In genomic region chr20:32368930-32369329, GRCh38 we compare ENCODE assay signal across 13 cellular contexts. TPM values are rescaled to one million over a fixed set of nuclear protein-coding genes. Genes with fewer than 3 reads are reported as not detected.
DNase-seq lines count a peak whose midpoint lies in the region; ATAC-seq, FAIRE-seq and TF ChIP-seq lines count a peak whose summit lies in the region.
"Had no signal": no experiment of that assay in that cellular context is flagged by ENCODE, and none has a peak within 500 bp of the region (broad histone marks: within the 10 kb centered on the region; RNA-seq: fewer than 3 reads in every experiment).

No MANE protein-coding gene starts in this region.

- no peak overlapping the region for H4K12ac ChIP-seq in trophoblast cell (ENCODE audit: low read depth, low read length)

- WGBS in GM12878 (ENCODE audit: insufficient coverage, insufficient replicate concordance, low lambda C conversion rate, missing lambda C conversion rate): 18% methylated on average over 6 of the region's 6 CpGs
- no CpG with 5 or more reads among the region's 6 CpGs for WGBS in trophoblast cell (ENCODE audit: extremely low coverage, insufficient coverage, insufficient read length)
- 83% methylated on average over 6 of the region's 6 CpGs for WGBS in lower leg skin, 2 donors
- WGBS in sigmoid colon, 2 donors: 41 to 44% methylated on average over 6 of the region's 6 CpGs

- no peaks in the 10 kb centered on the region for H3K79me1 ChIP-seq in trophoblast cell (ENCODE audit: low read length)

- no peak overlapping the region for H3K4ac ChIP-seq in trophoblast cell (ENCODE audit: low read depth, low read length)

- no peaks in the 10 kb centered on the region for H3K27me3 ChIP-seq in GM12878 (replicated peaks in 1 of 2; ENCODE audit: control insufficient read depth in 2 of 2, insufficient read depth in 2 of 2, low read length in 1 of 2)
- H3K27me3 ChIP-seq in trophoblast cell (ENCODE audit: insufficient read depth, low read length): no peaks in the 10 kb centered on the region
- H3K27me3 ChIP-seq in sigmoid colon: no peaks in the 10 kb centered on the region
- H3K27me3 ChIP-seq: ascending aorta had no signal

- peaks cover 42 to 53% (median 45%) of the 10 kb centered on the region in 3 donors for H3K4me1 Mint-ChIP-seq in IgD-negative memory B cell

- H3K27me3 Mint-ChIP-seq in IgD-negative memory B cell: no peaks in the 10 kb centered on the region

- no peak overlapping the region for H3K9ac ChIP-seq in GM12878 (ENCODE audit: control insufficient read depth, insufficient read depth, low read length)
- no peak overlapping the region for H3K9ac ChIP-seq in trophoblast cell (ENCODE audit: low read length)

- CTCF ChIA-PET in GM12878 (lab: Yijun Ruan, JAX): interaction anchor here (1.6 kb wide), 1 partner anchor 33 kb away, joined by 4 read pairs; no protein-coding TSS in a partner anchor

- H4K8ac ChIP-seq in trophoblast cell (ENCODE audit: low read depth, low read length): no peak overlapping the region

- H3K36me3 Mint-ChIP-seq in IgD-negative memory B cell: no peaks in the 10 kb centered on the region

- no peak overlapping the region for H2AK5ac ChIP-seq in trophoblast cell (ENCODE audit: low read length)

- H3K36me3 ChIP-seq in GM12878 (ENCODE audit: control insufficient read depth in 2 of 2, insufficient read depth in 2 of 2, low read length in 1 of 2) (peaks cover 4 to 22% of the 10 kb centered on the region in 2 experiments), trophoblast cell (ENCODE audit: control insufficient read depth in 1 of 2, insufficient read depth in 2 of 2, low read length in 2 of 2) (peaks cover 13 to 17% of the 10 kb centered on the region in 2 experiments), sigmoid colon (peaks cover 0 to 44% (median 7%) of the 10 kb centered on the region in 4 donors)

- peak overlapping the region; percentile 17 for H3K4me2 ChIP-seq in GM12878 (ENCODE audit: control insufficient read depth, insufficient read depth)
- H3K4me2 ChIP-seq in trophoblast cell (ENCODE audit: low read length): no peak overlapping the region

- RAD21 ChIA-PET in GM12878 (lab: Charles Lee; ENCODE audit: unreplicated experiment): interaction anchor here (0.6 to 0.8 kb wide), 3 partner anchors 65 to 327 kb away, joined by 3 to 4 read pairs (median 4); no protein-coding TSS in a partner anchor

- POLR2A ChIA-PET in GM12878 (lab: Charles Lee): no interaction called here

- H3K14ac ChIP-seq in trophoblast cell (ENCODE audit: low read length): no peak overlapping the region

- TF ChIP-seq CTCF in GM12878 (IDR thresholded peaks at IDR 0.05 in 2 of 3, conservative IDR thresholded peaks at IDR 0.05 in 1 of 3; ENCODE audit: control insufficient read depth in 2 of 3, extremely low read depth in 1 of 3, insufficient read depth in 1 of 3, low read depth in 3 of 3, low read length in 3 of 3) (no peak), lower leg skin (IDR thresholded peaks at IDR 0.05) (no peak), sigmoid colon (IDR thresholded peaks at IDR 0.05) (no peak)

- H4K20me1 ChIP-seq in GM12878 (ENCODE audit: control insufficient read depth, insufficient read depth): peaks cover 3% of the 10 kb centered on the region; the same call in 1 of the 2 replicates

- intact Hi-C loops in GM12878 (cut with micrococcal nuclease; ENCODE audit: unreplicated experiment) (no loop called here), lower leg skin (cut with DNase I; ENCODE audit: low total_unique reads) (no loop called here), sigmoid colon (cut with DNase I) (loop anchor here (10.0 kb wide), 1 partner anchor 164 kb away; the partner anchor contains the start of genes PLAGL2 and POFUT1)

- no peak for TF ChIP-seq EP300 in GM12878 (IDR thresholded peaks at IDR 0.05; ENCODE audit: borderline replicate concordance in 1 of 2, control insufficient read depth in 1 of 2, low read depth in 2 of 2, low read length in 2 of 2)
- no peak for TF ChIP-seq EP300 in sigmoid colon (IDR thresholded peaks at IDR 0.05)

- H3K4me1 ChIP-seq in GM12878 (ENCODE audit: control insufficient read depth, insufficient read depth, low read length): peaks cover 35% of the 10 kb centered on the region
- H3K4me1 ChIP-seq in trophoblast cell (ENCODE audit: control insufficient read depth in 1 of 2, insufficient read depth in 2 of 2, low read length in 2 of 2): no peaks in the 10 kb centered on the region
- H3K4me1 ChIP-seq in sigmoid colon: peaks cover 0 to 55% (median 47%) of the 10 kb centered on the region in 4 donors

- ATAC-seq in GM12878 (peak; percentile 52), GM18907 (IDR thresholded peaks at IDR 0.05; ENCODE audit: unreplicated experiment) (no peak)

- no TSS peak for BruUV-seq in GM12878 (replicated peaks; lab: Mats Ljungman, UMichigan)

- no peak for TF ChIP-seq RAD21 in GM12878 (IDR thresholded peaks at IDR 0.05; ENCODE audit: insufficient read depth, low read depth, low read length)

- H2BK12ac ChIP-seq in trophoblast cell (ENCODE audit: low read length): no peak overlapping the region

- in situ Hi-C loops in GM12878 (cut with MboI): no loop called here

- H2AFZ ChIP-seq in GM12878 (ENCODE audit: control insufficient read depth, low read depth, low read length) (no peak overlapping the region), trophoblast cell (ENCODE audit: insufficient read depth, low read length, poor library complexity) (no peak overlapping the region)

- no peak overlapping the region for H3K23ac ChIP-seq in trophoblast cell (ENCODE audit: low read length)

- no peak overlapping the region for H2BK120ac ChIP-seq in trophoblast cell (ENCODE audit: insufficient read depth, low read length, poor library complexity)

- H3K79me2 ChIP-seq in GM12878 (ENCODE audit: control insufficient read depth, insufficient read depth, low read length) (peaks cover 58% of the 10 kb centered on the region), trophoblast cell (ENCODE audit: control insufficient read depth, insufficient read depth, low read length, poor library complexity) (peaks cover 6% of the 10 kb centered on the region)

- no peak overlapping the region for H3K18ac ChIP-seq in trophoblast cell (ENCODE audit: low read length)

- peak overlapping the region in 3 of 4 donors; percentile 3 to 74 (median 31) for H3K4me3 Mint-ChIP-seq in IgD-negative memory B cell

- no peak overlapping the region for H3K27ac ChIP-seq in GM12878 (ENCODE audit: control insufficient read depth, insufficient read depth)
- H3K27ac ChIP-seq in trophoblast cell (ENCODE audit: low read depth, low read length): no peak overlapping the region
- H3K27ac ChIP-seq in sigmoid colon: no peak overlapping the region
- H3K27ac ChIP-seq: ascending aorta, RWPE1 had no signal

- H3K27ac Mint-ChIP-seq in IgD-negative memory B cell: peak overlapping the region; percentile 27 to 88 (median 72)

- peak; percentile 17 for DNase-seq in DMS79 treated with DMSO at 0.1 percent for 48 hours (lab: John Stamatoyannopoulos, UW)
- no peak for DNase-seq in DMS79 (lab: John Stamatoyannopoulos, UW)
- no peak for DNase-seq in GM12878 (ENCODE audit: low read depth, low spot score)
- DNase-seq in trophoblast cell: peak; percentile 5 to 31
- no peak for DNase-seq in lower leg skin (ENCODE audit: low spot score in 2 of 2)
- DNase-seq in sigmoid colon: no peak
- DNase-seq: 8988T; activated CD4-positive, alpha-beta T cell treated with anti-CD3 and anti-CD28 coated beads for 4 hours; kidney had no signal

- TF ChIP-seq POLR2A in GM12878 (IDR thresholded peaks at IDR 0.05; ENCODE audit: low read depth, low read length) (no peak), lower leg skin (IDR thresholded peaks at IDR 0.05) (no peak), sigmoid colon (IDR thresholded peaks at IDR 0.05) (no peak)

- no peak overlapping the region for H2BK5ac ChIP-seq in trophoblast cell (ENCODE audit: low read depth, low read length, poor library complexity)

- H3K9me3 ChIP-seq in GM12878 (replicated peaks; ENCODE audit: control insufficient read depth, insufficient read depth, low read length): no peaks in the 10 kb centered on the region
- H3K9me3 ChIP-seq in trophoblast cell (ENCODE audit: insufficient read depth, low read depth, low read length): no peaks in the 10 kb centered on the region
- H3K9me3 ChIP-seq in sigmoid colon: no peaks in the 10 kb centered on the region
- H3K9me3 ChIP-seq: ascending aorta had no signal

- H4K91ac ChIP-seq in trophoblast cell (ENCODE audit: low read depth, low read length): no peak overlapping the region

- no peak for FAIRE-seq in GM12878 (lab: Jason Lieb, UNC)

- SMC1A ChIA-PET in GM12878 (lab: Charles Lee; ENCODE audit: uncharacterized antibody, unreplicated experiment): interaction anchor here (0.7 to 2.8 kb wide), 3 partner anchors 10 to 17 kb away, joined by 3 to 9 read pairs (median 6); no protein-coding TSS in a partner anchor

- no peaks in the 10 kb centered on the region for H3K9me3 Mint-ChIP-seq in IgD-negative memory B cell

- H3K4me3 ChIP-seq in GM12878: peak overlapping the region; percentile 15; the same call in 1 of the 2 replicates
- no peak overlapping the region for H3K4me3 ChIP-seq in trophoblast cell (ENCODE audit: low read depth, low read length)
- no peak overlapping the region for H3K4me3 ChIP-seq in lower leg skin (ENCODE audit: low read depth, poor library complexity, severe bottlenecking)
- no peak overlapping the region for H3K4me3 ChIP-seq in sigmoid colon
- H3K4me3 ChIP-seq: ascending aorta had no signal

TF ChIP-seq in GM12878, 131 proteins besides CTCF, POLR2A, EP300 and RAD21 (continues in another document):
- TF ChIP-seq ZZZ3 (IDR thresholded peaks at IDR 0.05; ENCODE audit: control insufficient read depth, insufficient read length, low read depth): no peak

RNA-seq across cellular contexts. Expression of gene ASXL1, which starts 10.8 kb away (rescaled TPM):
- polyA plus RNA-seq in IgD-negative memory B cell: 24.5 TPM
- total RNA-seq in GM12878 (2013; cell fraction: nucleolus; rRNA removed): 265 and 317 TPM in 2 replicates
- 43.5 and 47.9 TPM in 2 replicates for total RNA-seq in GM12878 (2014; rRNA removed)
- total RNA-seq in GM12878 (2014; rRNA removed; fragmentation: Illumina TruSeq; extraction: Trizol): 41.2 and 44.3 TPM in 2 replicates
- 86.0 and 87.6 TPM in 2 replicates for total RNA-seq in GM12878 (2021)
- 59.0 TPM for polyA plus RNA-seq in GM12878 (2011; ENCODE audit: low read depth)
- 43.8 and 53.0 TPM in 2 replicates for polyA plus RNA-seq in GM12878 (2011; rRNA removed)
- 45.7 and 51.0 TPM in 2 replicates for polyA plus RNA-seq in GM12878 (2011; cell fraction: cytosol; rRNA removed)
- polyA plus RNA-seq in GM12878 (2011; cell fraction: nucleus; rRNA removed): 190 and 214 TPM in 2 replicates
- polyA plus RNA-seq in GM12878 (2012): 46.8 and 57.2 TPM in 2 replicates
- 51.8 and 64.0 TPM in 2 replicates for polyA plus RNA-seq in GM12878 (2014; fragmentation: Illumina TruSeq; extraction: Trizol)
- 10 to 100 TPM; 11.0 to 14.8 TPM for polyA plus RNA-seq in GM12878 (2014; fragmentation: Nextera tagmentation; extraction: Ambion mirVana)
- 60.5 and 62.4 TPM in 2 replicates for polyA plus RNA-seq in GM12878 (2014; rRNA removed)
- polyA plus RNA-seq in GM12878 (2016; fragmentation: Nextera tagmentation; extraction: Ambion mirVana): 10 to 100 TPM; 60.7 to 68.0 TPM
- polyA minus RNA-seq in GM12878 (2011; rRNA and poly(A)+ RNA removed): 71.8 and 76.1 TPM in 2 replicates
- 17.2 and 23.4 TPM in 2 replicates for polyA minus RNA-seq in GM12878 (2011; cell fraction: cytosol; rRNA and poly(A)+ RNA removed)
- 55.7 and 92.0 TPM in 2 replicates for polyA minus RNA-seq in GM12878 (2011; cell fraction: nucleus; rRNA and poly(A)+ RNA removed)
- polyA plus RNA-seq in trophoblast cell (2013): 40.6 and 41.3 TPM in 2 replicates
- total RNA-seq in lower leg skin: 10 to 100 TPM; 29.1 to 84.8 (median 32.6) TPM
- total RNA-seq in sigmoid colon: 100 to 1,000 TPM in 1 of 4 donors, 10 to 100 TPM in 3; 46.7 to 102 (median 77.6) TPM
- 10 to 100 TPM in 1 of 3 donors, 1 to 10 TPM in 2; 6.0 to 31.6 (median 6.9) TPM for polyA plus RNA-seq in sigmoid colon

Comparison
In these comparisons a context has a peak if more than half of its experiments do, and no peak if none do; other contexts are left out.
1. DNase-seq: peak in DMS79 treated with DMSO at 0.1 percent for 48 hours (single experiment) and trophoblast cell (2 of 2); none in DMS79 (single experiment), GM12878 (single experiment), lower leg skin (0 of 2) and sigmoid colon (single experiment).